In genomic region chr20:49983848-49984408, GRCh38 we compare ENCODE assay signal across 9 cellular contexts. TPM values are rescaled to one million over a fixed set of nuclear protein-coding genes. Genes with fewer than 3 reads are reported as not detected.
DNase-seq lines count a peak whose midpoint lies in the region; ATAC-seq lines count a peak whose summit lies in the region.
"Had no signal": no experiment of that assay in that cellular context is flagged by ENCODE, and none has a peak within 500 bp of the region (broad histone marks: within the 10 kb centered on the region; RNA-seq: fewer than 3 reads in every experiment).

No MANE protein-coding gene starts in this region.

- DNase-seq in left ventricle myocardium superior: peak; percentile 56
- DNase-seq in skeletal muscle cell (ENCODE audit: low read depth): no peak
- no peak for DNase-seq in activated CD8-positive, alpha-beta memory T cell treated with anti-CD3 and anti-CD28 coated beads for 24 hours
- no peak for DNase-seq in NCI-H2081 (lab: John Stamatoyannopoulos, UW)
- DNase-seq in NCI-H1417 treated with DMSO at 0.1 percent for 48 hours (lab: John Stamatoyannopoulos, UW): no peak
- no peak for DNase-seq in Kasumi-1 (lab: John Stamatoyannopoulos, UW)
- DNase-seq: activated B cell treated with CpG ODN at 0.5 μM for 24 hours had no signal

- no peak overlapping the region for H3K27ac Mint-ChIP-seq in activated T-helper 17 cell treated with anti-CD3 and anti-CD28 coated beads, Interleukin-2, amount 50 U/mL, for 72 hours
- H3K27ac Mint-ChIP-seq: activated B cell treated with CpG ODN at 0.5 μM for 24 hours had no signal

- H3K9me3 ChIP-seq in ES-I3 (ENCODE audit: control insufficient read depth, insufficient read depth, low read length): no peaks in the 10 kb centered on the region

- no peaks in the 10 kb centered on the region for H3K36me3 Mint-ChIP-seq in activated T-helper 17 cell treated with anti-CD3 and anti-CD28 coated beads, Interleukin-2, amount 50 U/mL, for 72 hours (ENCODE audit: low read depth)

- H3K4me1 ChIP-seq in ES-I3 (ENCODE audit: insufficient read depth, low read length): peaks cover 31% of the 10 kb centered on the region

- no peaks in the 10 kb centered on the region; the same call in 1 of the 2 replicates for H3K36me3 ChIP-seq in ES-I3 (ENCODE audit: insufficient read depth, low read length)

- intact Hi-C loops in left ventricle myocardium superior (cut with micrococcal nuclease): loop anchor here (5.0 kb wide), 1 partner anchor 98 kb away; no protein-coding TSS in a partner anchor

- peak overlapping the region; percentile 79 for H3K4me3 ChIP-seq in skeletal muscle cell (ENCODE audit: low read depth, low read length)

- H3K4me1 Mint-ChIP-seq in activated T-helper 17 cell treated with anti-CD3 and anti-CD28 coated beads, Interleukin-2, amount 50 U/mL, for 72 hours: no peaks in the 10 kb centered on the region

- ATAC-seq in activated T-helper 17 cell treated with anti-CD3 and anti-CD28 coated beads, Interleukin-2, amount 50 U/mL, for 72 hours (replicated peaks): no peak
- ATAC-seq in left ventricle myocardium superior: peak; percentile 4

- H3K27me3 Mint-ChIP-seq in activated T-helper 17 cell treated with anti-CD3 and anti-CD28 coated beads, Interleukin-2, amount 50 U/mL, for 72 hours: peaks cover 4% of the 10 kb centered on the region
- H3K27me3 Mint-ChIP-seq: activated B cell treated with CpG ODN at 0.5 μM for 24 hours had no signal

- no peaks in the 10 kb centered on the region for H3K9me3 Mint-ChIP-seq in activated T-helper 17 cell treated with anti-CD3 and anti-CD28 coated beads, Interleukin-2, amount 50 U/mL, for 72 hours
- H3K9me3 Mint-ChIP-seq: activated B cell treated with CpG ODN at 0.5 μM for 24 hours had no signal

- H3K9ac ChIP-seq in ES-I3 (ENCODE audit: low read depth, low read length): peak overlapping the region; percentile 76; the same call in 1 of the 2 replicates

- peak overlapping the region; percentile 51 for H3K4me3 Mint-ChIP-seq in activated T-helper 17 cell treated with anti-CD3 and anti-CD28 coated beads, Interleukin-2, amount 50 U/mL, for 72 hours

RNA-seq across cellular contexts. Expression of gene SNAI1, which starts 1.1 kb away (rescaled TPM):
- under 1 TPM in 1 of 2 donors, not detected in 1; 0.34 TPM for total RNA-seq in activated T-helper 17 cell treated with anti-CD3 and anti-CD28 coated beads, Interleukin-2, amount 50 U/mL, for 72 hours
- 0.82 TPM for total RNA-seq in left ventricle myocardium superior

RNA-seq across cellular contexts. Expression of gene RNF114, which starts 47.7 kb away (rescaled TPM):
- total RNA-seq in activated T-helper 17 cell treated with anti-CD3 and anti-CD28 coated beads, Interleukin-2, amount 50 U/mL, for 72 hours: 10 to 100 TPM; 59.8 to 65.0 TPM
- 49.8 TPM for total RNA-seq in left ventricle myocardium superior
